Comparison of ENCODE assay signal across 1 cellular context in the genomic region with DNA sequence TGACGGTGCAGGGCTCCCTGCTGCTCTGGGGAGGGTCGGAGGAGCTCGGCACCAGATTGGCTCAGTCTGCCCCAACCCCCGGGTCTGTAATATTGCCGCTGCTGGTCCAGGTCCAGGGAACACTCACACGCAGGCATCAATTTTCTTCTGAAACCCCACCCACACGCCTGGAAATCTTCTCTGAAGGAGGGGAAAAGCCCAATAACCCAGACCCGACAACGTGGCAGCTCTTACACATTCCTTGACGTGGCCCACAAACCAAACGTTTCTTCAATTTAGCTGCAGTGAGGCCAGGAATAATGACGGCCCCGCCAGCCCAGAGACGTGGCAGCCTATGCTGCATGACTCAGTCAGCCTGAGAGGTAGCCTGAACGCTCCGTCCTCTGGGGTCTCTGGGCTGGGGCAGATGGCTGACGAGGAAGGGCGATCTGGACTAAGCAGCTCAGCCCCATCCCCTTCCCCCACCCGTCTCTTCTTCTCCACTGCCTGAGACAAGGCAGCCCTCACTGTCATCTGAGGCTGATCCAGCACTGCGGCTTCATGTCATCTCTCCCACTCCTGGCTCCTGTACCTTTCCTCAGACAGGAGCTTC.
TF ChIP-seq lines count a peak whose summit lies in the region.

No MANE protein-coding gene starts in this region.

TF ChIP-seq in K562, 482 proteins besides CTCF, POLR2A, EP300 and RAD21 (continued from another document):
- TF ChIP-seq DACH1 (IDR thresholded peaks at IDR 0.05; ENCODE audit: partially characterized antibody), result no peak
- TF ChIP-seq TAL1 (IDR thresholded peaks at IDR 0.05), result no peak
- TF ChIP-seq NCOA2 (IDR thresholded peaks at IDR 0.05; ENCODE audit: partially characterized antibody in 2 of 2), result no peak
